ENCODE assay signal across 8 cellular contexts in the genomic region with DNA sequence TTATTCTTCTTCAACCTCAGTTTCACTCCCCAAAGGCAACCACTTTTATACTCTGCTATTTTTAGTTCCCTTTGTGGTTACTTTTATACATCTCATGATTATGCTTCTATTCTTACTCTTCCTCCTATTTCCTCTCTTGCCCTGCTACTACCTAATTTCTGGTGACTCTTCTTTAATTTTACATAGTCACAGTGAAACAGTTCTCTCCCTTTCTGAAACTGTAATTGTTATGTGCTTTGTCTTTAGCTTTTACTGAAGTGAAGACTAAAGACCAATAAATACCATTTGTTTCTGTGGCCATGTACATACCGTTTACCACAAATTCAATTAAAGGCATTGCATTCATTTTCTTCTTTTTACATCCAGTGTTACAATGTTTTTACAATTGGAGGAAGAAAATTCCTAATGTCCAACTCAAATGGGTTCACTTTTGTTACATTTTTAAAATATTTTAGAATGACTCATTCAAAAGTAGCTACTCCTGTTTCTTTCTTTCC.
DNase-seq lines count a peak whose midpoint lies in the region; ATAC-seq, FAIRE-seq and TF ChIP-seq lines count a peak whose summit lies in the region.
"Had no signal": no experiment of that assay in that cellular context is flagged by ENCODE, and none has a peak within 500 bp of the region (broad histone marks: within the 10 kb centered on the region; RNA-seq: fewer than 3 reads in every experiment).

No MANE protein-coding gene starts in this region.

- DNase-seq in SJSA1 (ENCODE audit: low read depth in 1 of 2, low spot score in 2 of 2) (peak in 1 of 2 experiments; percentile 91), upper lobe of right lung (no peak), small intestine (no peak), retina (no peak), globus pallidus (ENCODE audit: low spot score) (no peak)
- DNase-seq: NCI-H510A had no signal

- H3K36me3 ChIP-seq in SJSA1 (peaks cover 5% of the 10 kb centered on the region), upper lobe of right lung (no peaks in the 10 kb centered on the region), small intestine (ENCODE audit: control insufficient read depth in 2 of 2, insufficient read depth in 2 of 2, low read length in 2 of 2) (no peaks in the 10 kb centered on the region)

- TF ChIP-seq CTCF in upper lobe of right lung (IDR thresholded peaks at IDR 0.05): no peak

- H3K27me3 ChIP-seq in SJSA1 (replicated peaks) (no peaks in the 10 kb centered on the region), upper lobe of right lung (no peaks in the 10 kb centered on the region), small intestine (ENCODE audit: control insufficient read depth in 2 of 2, insufficient read depth in 2 of 2, low read length in 2 of 2) (no peaks in the 10 kb centered on the region)

- H3K9me3 ChIP-seq in SJSA1 (replicated peaks) (peaks cover 6% of the 10 kb centered on the region; the same call in 1 of the 2 replicates), upper lobe of right lung (no peaks in the 10 kb centered on the region), small intestine (ENCODE audit: control insufficient read depth, low read depth) (no peaks in the 10 kb centered on the region)

- WGBS in small intestine, 3 donors: 52 to 76% (median 65%) methylated on average over 1 of the region's 1 CpG

- H3K4me1 ChIP-seq in SJSA1 (replicated peaks) (peaks cover 34% of the 10 kb centered on the region), upper lobe of right lung (no peaks in the 10 kb centered on the region), small intestine (ENCODE audit: control insufficient read depth in 2 of 2, insufficient read depth in 1 of 2, low read depth in 1 of 2, low read length in 1 of 2) (no peaks in the 10 kb centered on the region)

- no peak overlapping the region for H3K4me3 ChIP-seq in SJSA1
- no peak overlapping the region for H3K4me3 ChIP-seq in upper lobe of right lung
- H3K4me3 ChIP-seq in small intestine (ENCODE audit: low read depth in 1 of 2, low read length in 2 of 2): no peak overlapping the region

- intact Hi-C loops in upper lobe of right lung (cut with DNase I): no loop called here

- peak; percentile 97 for ATAC-seq in GM19372 (IDR thresholded peaks at IDR 0.05; ENCODE audit: low read depth, unreplicated experiment)
- ATAC-seq in HG03103 (IDR thresholded peaks at IDR 0.05; ENCODE audit: low read depth, unreplicated experiment): peak; percentile 95
- peak; percentile 39 for ATAC-seq in upper lobe of right lung

- H3K27ac ChIP-seq in SJSA1 (peak overlapping the region; percentile 97), upper lobe of right lung (no peak overlapping the region), small intestine (ENCODE audit: low read depth in 1 of 2, low read length in 1 of 2) (no peak overlapping the region)

- no peak for FAIRE-seq in small intestine (lab: Jason Lieb, UNC)

Comparison
In these comparisons a context has a peak if more than half of its experiments do, and no peak if none do; other contexts are left out.
1. ATAC-seq: peak in every context shown above with its lines; median percentile 97 in GM19372; 95 in HG03103; 39 in upper lobe of right lung.